Comparison of ENCODE assay signal across 8 cellular contexts in the genomic region with DNA sequence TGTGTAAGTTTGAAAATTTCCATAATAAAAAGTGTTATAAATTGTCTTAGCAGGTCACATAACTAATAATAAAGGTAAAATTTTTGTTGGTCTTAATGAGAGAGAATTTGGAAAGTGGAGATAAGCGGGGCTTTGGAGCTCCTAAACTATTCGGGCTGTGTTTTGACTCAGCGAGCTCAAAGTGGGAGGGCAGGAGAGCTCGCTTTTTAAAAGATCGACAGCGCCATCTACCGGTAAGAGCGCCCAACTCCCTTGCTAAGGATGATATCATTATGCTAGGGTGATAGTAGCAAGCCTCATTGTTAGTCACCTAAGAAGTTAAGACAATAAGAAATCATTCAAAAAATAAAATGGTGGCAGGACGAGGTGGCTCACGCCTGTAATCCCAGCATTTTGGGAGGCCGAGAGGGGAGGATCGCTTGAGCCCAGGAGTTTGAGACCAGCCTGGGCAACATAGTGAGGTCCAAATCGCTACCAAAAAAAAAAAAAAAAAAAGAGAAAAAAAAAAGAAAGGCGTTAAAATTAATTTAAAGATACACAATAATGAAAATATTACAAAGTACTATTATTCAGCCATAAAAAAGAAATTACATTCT. TPM values are rescaled to one million over a fixed set of nuclear protein-coding genes. Genes with fewer than 3 reads are reported as not detected.
DNase-seq lines count a peak whose midpoint lies in the region; ATAC-seq and TF ChIP-seq lines count a peak whose summit lies in the region.

No MANE protein-coding gene starts in this region.

- peaks cover 10% of the 10 kb centered on the region for H3K4me1 ChIP-seq in endodermal cell (ENCODE audit: control insufficient read depth, insufficient read depth, low read length)

- no peaks in the 10 kb centered on the region for H3K9me3 ChIP-seq in endodermal cell (ENCODE audit: control insufficient read depth, low read length)

- H3K4me3 ChIP-seq in HL-60 (replicated peaks; ENCODE audit: insufficient read depth, low read length) (no peak overlapping the region), endodermal cell (ENCODE audit: low read length) (no peak overlapping the region)

- H3K36me3 ChIP-seq in endodermal cell (ENCODE audit: control insufficient read depth, insufficient read depth, low read length): no peaks in the 10 kb centered on the region

- no peaks in the 10 kb centered on the region for H3K9me3 Mint-ChIP-seq in endodermal cell

- TF ChIP-seq CTCF in HL-60 (IDR thresholded peaks at IDR 0.05; ENCODE audit: insufficient read depth, low read length): peak; percentile 81
- TF ChIP-seq CTCF in endodermal cell (conservative IDR thresholded peaks at IDR 0.05): peak; percentile 91

- 5 to 8% methylated on average over 2 to 12 of the region's 14 CpGs for WGBS in endodermal cell (ENCODE audit: insufficient coverage in 1 of 2, insufficient read length in 1 of 2), 2 experiments

- H3K27me3 Mint-ChIP-seq in endodermal cell (ENCODE audit: insufficient read depth): no peaks in the 10 kb centered on the region

- H3K27ac Mint-ChIP-seq in endodermal cell: peak overlapping the region; percentile 74

- no peaks in the 10 kb centered on the region for H3K36me3 Mint-ChIP-seq in endodermal cell (ENCODE audit: low read depth)

- no peak overlapping the region for H3K9ac ChIP-seq in endodermal cell (ENCODE audit: extremely low read depth, low read length, poor library complexity, severe bottlenecking)

- H3K27ac ChIP-seq in HL-60 (replicated peaks): no peak overlapping the region
- no peak overlapping the region for H3K27ac ChIP-seq in endodermal cell (ENCODE audit: low read depth, low read length)

- H3K27me3 ChIP-seq in HL-60 (ENCODE audit: insufficient read depth, poor library complexity, severe bottlenecking) (no peaks in the 10 kb centered on the region), endodermal cell (ENCODE audit: control insufficient read depth, insufficient read depth, low read length, poor library complexity, severe bottlenecking) (no peaks in the 10 kb centered on the region)

- ATAC-seq in HG03175 (IDR thresholded peaks at IDR 0.05; ENCODE audit: unreplicated experiment): no peak

- H3K4me1 Mint-ChIP-seq in endodermal cell: peaks cover 12% of the 10 kb centered on the region

- H3K4me3 Mint-ChIP-seq in endodermal cell: no peak overlapping the region

- DNase-seq in EH (ENCODE audit: low read depth) (peak; percentile 86), HL-60 (ENCODE audit: low read depth in 1 of 2, low spot score in 1 of 2) (peak; percentile 52 to 83), NOMO-1 treated with DMSO at 0.1 percent for 48 hours (lab: John Stamatoyannopoulos, UW; ENCODE audit: unreplicated experiment) (peak; percentile 81), endodermal cell (peak; percentile 94), midbrain (lab: John Stamatoyannopoulos, UW) (peak; percentile 91)
- peak; percentile 92 for DNase-seq in activated CD8-positive, alpha-beta memory T cell treated with anti-CD3 and anti-CD28 coated beads for 24 hours
- peak; percentile 78 to 81 for DNase-seq in stimulated activated CD8-positive, alpha-beta memory T cell treated with anti-CD3 and anti-CD28 coated beads, Interleukin-4, amount 100 ng/mL, for 1 hour (ENCODE audit: low read depth in 2 of 2, low spot score in 1 of 2)

RNA-seq across cellular contexts. Expression of a gene that starts 24.8 kb away (rescaled TPM):
- total RNA-seq in endodermal cell: not detected
- not detected for polyA plus RNA-seq in endodermal cell (2013, experiment 1 of 2)
- not detected for polyA plus RNA-seq in endodermal cell (2013, experiment 2 of 2)

RNA-seq across cellular contexts. Expression of a gene that starts 27.0 kb away (rescaled TPM):
- 1 to 10 TPM; 1.1 to 1.2 TPM for total RNA-seq in endodermal cell
- not detected for polyA plus RNA-seq in endodermal cell (2013, experiment 1 of 2)
- not detected for polyA plus RNA-seq in endodermal cell (2013, experiment 2 of 2)

RNA-seq across cellular contexts. Expression of a gene that starts 32.7 kb away (rescaled TPM):
- total RNA-seq in endodermal cell: not detected
- not detected for polyA plus RNA-seq in endodermal cell (2013, experiment 1 of 2)
- polyA plus RNA-seq in endodermal cell (2013, experiment 2 of 2): not detected

RNA-seq across cellular contexts. Expression of a gene that starts 51.3 kb away (rescaled TPM):
- not detected for total RNA-seq in endodermal cell
- polyA plus RNA-seq in endodermal cell (2013, experiment 1 of 2): not detected
- polyA plus RNA-seq in endodermal cell (2013, experiment 2 of 2): not detected
